17 cellular contexts compared by ENCODE assay signal in genomic region chr11:26651916-26652315, GRCh38.
DNase-seq lines count a peak whose midpoint lies in the region; ATAC-seq, FAIRE-seq and TF ChIP-seq lines count a peak whose summit lies in the region.
"Had no signal": no experiment of that assay in that cellular context is flagged by ENCODE, and none has a peak within 500 bp of the region (broad histone marks: within the 10 kb centered on the region; RNA-seq: fewer than 3 reads in every experiment).

No MANE protein-coding gene starts in this region.

- in situ Hi-C loops in GM12878 (cut with MboI) = loop anchor here (5.0 kb wide), 1 partner anchor 355 kb away; no protein-coding TSS in a partner anchor

- no peaks in the 10 kb centered on the region for H3K9me3 ChIP-seq in GM12878 (replicated peaks; ENCODE audit: control insufficient read depth, insufficient read depth, low read length)

- no peak for FAIRE-seq in GM12878 (lab: Jason Lieb, UNC)

- H3K27ac ChIP-seq in GM12878 (ENCODE audit: control insufficient read depth, insufficient read depth) = no peak overlapping the region
- H3K27ac ChIP-seq: PC-9 had no signal

- no peak for TF ChIP-seq RAD21 in GM12878 (IDR thresholded peaks at IDR 0.05; ENCODE audit: insufficient read depth, low read depth, low read length)

- SMC1A ChIA-PET in GM12878 (lab: Charles Lee; ENCODE audit: uncharacterized antibody, unreplicated experiment) = interaction anchor here (1.0 to 4.5 kb wide), 21 partner anchors 8 to 353 kb away, joined by 3 to 37 read pairs (median 7); no protein-coding TSS in a partner anchor

- H3K4me3 ChIP-seq in NB4 (ENCODE audit: low read depth, low read length) = no peak overlapping the region
- no peak overlapping the region for H3K4me3 ChIP-seq in GM12878
- H3K4me3 ChIP-seq: PC-9 had no signal

- TF ChIP-seq EP300 in GM12878 (IDR thresholded peaks at IDR 0.05; ENCODE audit: borderline replicate concordance in 1 of 2, control insufficient read depth in 1 of 2, low read depth in 2 of 2, low read length in 2 of 2) = peak; percentile 72 to 76; a peak in 3 of 4 replicates

- H3K4me1 ChIP-seq in GM12878 (ENCODE audit: control insufficient read depth, insufficient read depth, low read length) = no peaks in the 10 kb centered on the region

- H3K27me3 ChIP-seq in GM12878 (replicated peaks in 1 of 2; ENCODE audit: control insufficient read depth in 2 of 2, insufficient read depth in 2 of 2, low read length in 1 of 2) = no peaks in the 10 kb centered on the region

- no peak overlapping the region for H3K4me2 ChIP-seq in GM12878 (ENCODE audit: control insufficient read depth, insufficient read depth)
- H3K4me2 ChIP-seq: PC-9 had no signal

- no peaks in the 10 kb centered on the region for H3K79me2 ChIP-seq in GM12878 (ENCODE audit: control insufficient read depth, insufficient read depth, low read length)

- DNase-seq in NCI-H510A treated with DMSO at 0.1 percent for 48 hours (lab: John Stamatoyannopoulos, UW) (peak; percentile 1), NCI-H510A (lab: John Stamatoyannopoulos, UW) (no peak), NB4 (ENCODE audit: low read depth) (peak; percentile 5), GM12878 (ENCODE audit: low read depth, low spot score) (no peak), NCI-H128 (lab: John Stamatoyannopoulos, UW; ENCODE audit: unreplicated experiment) (no peak), SK-N-DZ (ENCODE audit: low spot score) (no peak)
- DNase-seq: ACHN; CD4-positive, CD25-positive, alpha-beta regulatory T cell; GF-D8; H9; KBM-7; NCI-H1417 treated with DMSO at 0.1 percent for 48 hours; NCI-H2081; PC-9; T-helper 1 cell had no signal

- H3K9ac ChIP-seq in GM12878 (ENCODE audit: control insufficient read depth, insufficient read depth, low read length) = no peak overlapping the region

- ATAC-seq in HG02588 (IDR thresholded peaks at IDR 0.05; ENCODE audit: unreplicated experiment) (peak; percentile 56), GM12878 (peak; percentile 89), HG03378 (IDR thresholded peaks at IDR 0.05; ENCODE audit: unreplicated experiment) (no peak)

- H2AFZ ChIP-seq in GM12878 (ENCODE audit: control insufficient read depth, low read depth, low read length) = no peak overlapping the region
- H2AFZ ChIP-seq: PC-9 had no signal

- WGBS in GM12878 (ENCODE audit: insufficient coverage, insufficient replicate concordance, low lambda C conversion rate, missing lambda C conversion rate) = 7% methylated on average over 6 of the region's 6 CpGs

- CTCF ChIA-PET in GM12878 (lab: Yijun Ruan, JAX) = interaction anchor here (1.0 to 4.4 kb wide), 13 partner anchors 15 to 846 kb away, joined by 3 to 37 read pairs (median 9); no protein-coding TSS in a partner anchor

- H4K20me1 ChIP-seq in GM12878 (ENCODE audit: control insufficient read depth, insufficient read depth) = no peaks in the 10 kb centered on the region

- POLR2A ChIA-PET in GM12878 (lab: Charles Lee) = no interaction called here

- intact Hi-C loops in GM12878 (cut with micrococcal nuclease; ENCODE audit: unreplicated experiment) = loop anchor here (5.0 to 10.0 kb wide), 2 partner anchors 90 to 503 kb away; no protein-coding TSS in a partner anchor

- no peak for TF ChIP-seq POLR2A in NB4 (IDR thresholded peaks at IDR 0.05; ENCODE audit: extremely low read depth, insufficient read length)
- TF ChIP-seq POLR2A in GM12878 (IDR thresholded peaks at IDR 0.05; ENCODE audit: low read depth, low read length) = no peak

- TF ChIP-seq CTCF in NB4 (IDR thresholded peaks at IDR 0.05; ENCODE audit: low read depth, low read length) = no peak
- TF ChIP-seq CTCF in GM12878 (IDR thresholded peaks at IDR 0.05 in 2 of 3, conservative IDR thresholded peaks at IDR 0.05 in 1 of 3; ENCODE audit: control insufficient read depth in 2 of 3, extremely low read depth in 1 of 3, insufficient read depth in 1 of 3, low read depth in 3 of 3, low read length in 3 of 3) = no peak

- BruUV-seq in GM12878 (replicated peaks; lab: Mats Ljungman, UMichigan) = no TSS peak

- RAD21 ChIA-PET in GM12878 (lab: Charles Lee; ENCODE audit: unreplicated experiment) = interaction anchor here (0.9 to 2.7 kb wide), 15 partner anchors 13 to 506 kb away, joined by 3 to 17 read pairs (median 4); no protein-coding TSS in a partner anchor

- no peaks in the 10 kb centered on the region for H3K36me3 ChIP-seq in GM12878 (ENCODE audit: control insufficient read depth in 2 of 2, insufficient read depth in 2 of 2, low read length in 1 of 2)

TF ChIP-seq in GM12878, 131 proteins besides CTCF, POLR2A, EP300 and RAD21:
- TF ChIP-seq DPF2 (IDR thresholded peaks at IDR 0.05) = peak; percentile 68
- TF ChIP-seq IKZF1 (conservative IDR thresholded peaks at IDR 0.05) = peak; percentile 84
- TF ChIP-seq NBN (IDR thresholded peaks at IDR 0.05) = 0 out of 2 replicates have a peak, but pooled peaks have one; percentile 43
- TF ChIP-seq MXI1 (IDR thresholded peaks at IDR 0.05; ENCODE audit: low read depth, low read length) = 0 out of 2 replicates have a peak, but pooled peaks have one; percentile 22
- 0 out of 2 replicates have a peak, but pooled peaks have one; percentile 8 for TF ChIP-seq ZSCAN29 (IDR thresholded peaks at IDR 0.05)
- 0 out of 2 replicates have a peak, but pooled peaks have one; percentile 3 for TF ChIP-seq RAD51 (IDR thresholded peaks at IDR 0.05)
- peak; percentile 49; the same call in 1 of the 2 replicates for TF ChIP-seq MTA2 (IDR thresholded peaks at IDR 0.05; ENCODE audit: low read depth)
- TF ChIP-seq RELB (IDR thresholded peaks at IDR 0.05; ENCODE audit: low read depth) = 0 out of 2 replicates have a peak, but pooled peaks have one; percentile 54
- no peak for TF ChIP-seq CBX5 (IDR thresholded peaks at IDR 0.05; ENCODE audit: low read depth)
- TF ChIP-seq BACH1 (IDR thresholded peaks at IDR 0.05; ENCODE audit: borderline replicate concordance) = no peak
- peak; percentile 22; the same call in 1 of the 2 replicates for TF ChIP-seq RUNX3 (IDR thresholded peaks at IDR 0.05; ENCODE audit: low read length)
- no peak for TF ChIP-seq SREBF1 (IDR thresholded peaks at IDR 0.05; ENCODE audit: low read length)
- TF ChIP-seq POU2F2 (IDR thresholded peaks at IDR 0.05; ENCODE audit: borderline replicate concordance, low read depth, low read length) = peak; percentile 89; the same call in 1 of the 3 replicates
- peak; percentile 88 for TF ChIP-seq TCF12 (IDR thresholded peaks at IDR 0.05; ENCODE audit: low read depth, low read length)
- peak; percentile 79 to 80; a peak in 3 of 4 replicates for TF ChIP-seq IKZF2 (IDR thresholded peaks at IDR 0.05)
- no peak for TF ChIP-seq SREBF2 (IDR thresholded peaks at IDR 0.05; ENCODE audit: low read length)

Comparison
In these comparisons a context has a peak if more than half of its experiments do, and no peak if none do; other contexts are left out.
1. DNase-seq: peak in NCI-H510A treated with DMSO at 0.1 percent for 48 hours (single experiment) and NB4 (single experiment); none in NCI-H510A (single experiment), GM12878 (single experiment), NCI-H128 (single experiment) and SK-N-DZ (single experiment).